In genomic region chr12:67991158-67991557, GRCh38 we compare ENCODE assay signal across 9 cellular contexts. TPM values are rescaled to one million over a fixed set of nuclear protein-coding genes. Genes with fewer than 3 reads are reported as not detected.
A peak's percentile ranks its signal among the peaks of the same experiment; 100 is the strongest.
DNase-seq lines count a peak whose midpoint lies in the region; ATAC-seq and TF ChIP-seq lines count a peak whose summit lies in the region.
"Had no signal": no experiment of that assay in that cellular context is flagged by ENCODE, and none has a peak within 500 bp of the region (broad histone marks: within the 10 kb centered on the region; RNA-seq: fewer than 3 reads in every experiment).

No MANE protein-coding gene starts in this region.

- H3K9me3 Mint-ChIP-seq in progenitor cell of endocrine pancreas (ENCODE audit: low read depth): no peaks in the 10 kb centered on the region

- H3K4me3 Mint-ChIP-seq in progenitor cell of endocrine pancreas (ENCODE audit: low read depth): no peak overlapping the region

- TF ChIP-seq CTCF in lower leg skin (IDR thresholded peaks at IDR 0.05): no peak
- no peak for TF ChIP-seq CTCF in uterus (IDR thresholded peaks at IDR 0.05)
- TF ChIP-seq CTCF in progenitor cell of endocrine pancreas (IDR thresholded peaks at IDR 0.05; ENCODE audit: unreplicated experiment): no peak

- 73 to 75% methylated on average over 4 of the region's 4 CpGs for WGBS in lower leg skin, 2 donors

- H3K4me3 ChIP-seq in lower leg skin (ENCODE audit: low read depth, poor library complexity, severe bottlenecking): no peak overlapping the region
- H3K4me3 ChIP-seq in uterus: no peak overlapping the region

- H3K36me3 Mint-ChIP-seq in progenitor cell of endocrine pancreas (ENCODE audit: insufficient read depth): no peaks in the 10 kb centered on the region

- intact Hi-C loops in lower leg skin (cut with DNase I; ENCODE audit: low total_unique reads): no loop called here
- intact Hi-C loops in uterus (cut with DNase I; ENCODE audit: low total_unique reads): no loop called here

- peaks cover 23% of the 10 kb centered on the region for H3K4me1 Mint-ChIP-seq in progenitor cell of endocrine pancreas (ENCODE audit: low read depth)

- DNase-seq in NK-92 treated with Interleukin-12 subunit alpha and Interleukin-12 subunit beta, amount 100 ng/mL, for 24 hours (lab: John Stamatoyannopoulos, UW): peak; percentile 32
- DNase-seq in NK-92 (lab: John Stamatoyannopoulos, UW; ENCODE audit: unreplicated experiment) (no peak), lower leg skin (ENCODE audit: low spot score in 2 of 2) (no peak), uterus (no peak), progenitor cell of endocrine pancreas (ENCODE audit: low spot score, unreplicated experiment) (no peak)
- peak; percentile 22 for DNase-seq in activated T-cell treated with anti-CD3 and anti-CD28 coated beads, Interleukin-2, amount 50 U/mL, for 1 hour
- peak; percentile 12 for DNase-seq in stimulated activated CD8-positive, alpha-beta memory T cell treated with anti-CD3 and anti-CD28 coated beads, Interleukin-4, amount 100 ng/mL, for 24 hours (ENCODE audit: low read depth)
- DNase-seq: 8988T had no signal

- no peaks in the 10 kb centered on the region for H3K4me1 ChIP-seq in uterus

- H3K27me3 Mint-ChIP-seq in progenitor cell of endocrine pancreas: no peaks in the 10 kb centered on the region

- no peaks in the 10 kb centered on the region for H3K36me3 ChIP-seq in uterus

- H3K9me3 ChIP-seq in uterus: no peaks in the 10 kb centered on the region

- ATAC-seq in HG03108 (IDR thresholded peaks at IDR 0.05; ENCODE audit: unreplicated experiment): peak; percentile 40

- no peak overlapping the region for H3K27ac ChIP-seq in uterus

- no peak for TF ChIP-seq POLR2A in lower leg skin (IDR thresholded peaks at IDR 0.05)
- no peak for TF ChIP-seq POLR2A in uterus (IDR thresholded peaks at IDR 0.05)

- no peaks in the 10 kb centered on the region for H3K27me3 ChIP-seq in uterus

- H3K27ac Mint-ChIP-seq in progenitor cell of endocrine pancreas: no peak overlapping the region

RNA-seq across cellular contexts. Expression of gene IFNG-AS1, which starts 1.9 kb away (rescaled TPM):
- total RNA-seq in lower leg skin: under 1 TPM in 2 of 4 donors, not detected in 2; 0.37 to 0.58 TPM
- total RNA-seq in uterus: not detected
- total RNA-seq in progenitor cell of endocrine pancreas: not detected in 2 replicates

Comparison
In these comparisons a context has a peak if more than half of its experiments do, and no peak if none do; other contexts are left out.
1. DNase-seq: peak in NK-92 treated with Interleukin-12 subunit alpha and Interleukin-12 subunit beta, amount 100 ng/mL, for 24 hours (single experiment), activated T-cell treated with anti-CD3 and anti-CD28 coated beads, Interleukin-2, amount 50 U/mL, for 1 hour (single experiment) and stimulated activated CD8-positive, alpha-beta memory T cell treated with anti-CD3 and anti-CD28 coated beads, Interleukin-4, amount 100 ng/mL, for 24 hours (single experiment); none in NK-92 (single experiment), lower leg skin (0 of 2), uterus (0 of 2) and progenitor cell of endocrine pancreas (single experiment).